In genomic region chr15:69955240-69955894, GRCh38 we compare ENCODE assay signal across 22 cellular contexts.
A peak's percentile ranks its signal among the peaks of the same experiment; 100 is the strongest.
DNase-seq lines count a peak whose midpoint lies in the region; ATAC-seq and TF ChIP-seq lines count a peak whose summit lies in the region.
"Had no signal": no experiment of that assay in that cellular context is flagged by ENCODE, and none has a peak within 500 bp of the region (broad histone marks: within the 10 kb centered on the region; RNA-seq: fewer than 3 reads in every experiment).

No MANE protein-coding gene starts in this region.

- H3K4me1 ChIP-seq in OCI-LY3 (ENCODE audit: low read length) (peaks cover 8% of the 10 kb centered on the region), endodermal cell (ENCODE audit: control insufficient read depth, insufficient read depth, low read length) (no peaks in the 10 kb centered on the region), neutrophil (ENCODE audit: control insufficient read depth in 1 of 2, insufficient read depth in 1 of 2, low read depth in 1 of 2, low read length in 1 of 2) (peaks cover 41 to 46% of the 10 kb centered on the region in 2 experiments), SJCRH30 (no peaks in the 10 kb centered on the region)
- H3K4me1 ChIP-seq: BLaER1, HAP-1 had no signal

- H3K27me3 Mint-ChIP-seq in endodermal cell (ENCODE audit: insufficient read depth): no peaks in the 10 kb centered on the region

- no peaks in the 10 kb centered on the region for H3K36me3 Mint-ChIP-seq in endodermal cell (ENCODE audit: low read depth)
- H3K36me3 Mint-ChIP-seq: CD8-positive, alpha-beta T cell had no signal

- WGBS in endodermal cell (ENCODE audit: insufficient coverage in 1 of 2, insufficient read length in 1 of 2), 2 experiments: 87 to 93% methylated on average over 2 to 9 of the region's 9 CpGs

- peaks cover 34% of the 10 kb centered on the region for H3K27me3 ChIP-seq in OCI-LY3 (ENCODE audit: low read depth, low read length)
- H3K27me3 ChIP-seq in endodermal cell (ENCODE audit: control insufficient read depth, insufficient read depth, low read length, poor library complexity, severe bottlenecking): no peaks in the 10 kb centered on the region
- H3K27me3 ChIP-seq in neutrophil: no peaks in the 10 kb centered on the region
- no peaks in the 10 kb centered on the region for H3K27me3 ChIP-seq in SJCRH30
- H3K27me3 ChIP-seq: BLaER1 had no signal

- DNase-seq in endodermal cell (no peak), GF-D8 (lab: John Stamatoyannopoulos, UW) (no peak), SJCRH30 (no peak)
- DNase-seq: CD8-positive, alpha-beta T cell; DMS153; GM23248; Karpas-422; NCI-H1694 treated with DMSO at 0.1 percent for 48 hours; NCI-H2081 treated with DMSO at 0.1 percent for 48 hours; NCI-H446 treated with DMSO at 0.1 percent for 48 hours; NCI-H526 treated with DMSO at 0.1 percent for 48 hours; PC-9; SHP77 treated with DMSO at 0.1 percent for 48 hours; SK-N-SH had no signal

- H3K9ac ChIP-seq in OCI-LY3 (ENCODE audit: low read length): no peak overlapping the region
- no peak overlapping the region for H3K9ac ChIP-seq in endodermal cell (ENCODE audit: extremely low read depth, low read length, poor library complexity, severe bottlenecking)
- H3K9ac ChIP-seq: BLaER1, GM23248, SK-N-SH had no signal

- TF ChIP-seq CTCF in GM12872 (IDR thresholded peaks at IDR 0.05; ENCODE audit: insufficient read depth, low read depth, low read length) (0 out of 3 replicates have a peak, but pooled peaks have one; percentile 6), OCI-LY3 (IDR thresholded peaks at IDR 0.05; ENCODE audit: low read depth, low read length) (peak; percentile 19), endodermal cell (conservative IDR thresholded peaks at IDR 0.05) (no peak), neutrophil (IDR thresholded peaks at IDR 0.05) (no peak)

- no peaks in the 10 kb centered on the region for H3K79me2 ChIP-seq in OCI-LY3 (ENCODE audit: low read length)

- H3K27ac ChIP-seq in OCI-LY3 (ENCODE audit: low read length): no peak overlapping the region
- H3K27ac ChIP-seq in endodermal cell (ENCODE audit: low read depth, low read length): no peak overlapping the region
- H3K27ac ChIP-seq in neutrophil: peak overlapping the region; percentile 92
- H3K27ac ChIP-seq in SJCRH30: no peak overlapping the region
- H3K27ac ChIP-seq: BLaER1, GM23248, PC-9, RWPE1 had no signal

- no peak overlapping the region for H2AFZ ChIP-seq in OCI-LY3 (ENCODE audit: low read depth, low read length)
- H2AFZ ChIP-seq: GM23248, PC-9 had no signal

- H3K9me3 Mint-ChIP-seq in endodermal cell: no peaks in the 10 kb centered on the region
- H3K9me3 Mint-ChIP-seq: CD8-positive, alpha-beta T cell had no signal

- H3K4me3 Mint-ChIP-seq in endodermal cell: no peak overlapping the region
- H3K4me3 Mint-ChIP-seq: CD8-positive, alpha-beta T cell had no signal

- ATAC-seq in HG02870 (IDR thresholded peaks at IDR 0.05; ENCODE audit: unreplicated experiment): no peak
- ATAC-seq in HG03196 (IDR thresholded peaks at IDR 0.05; ENCODE audit: unreplicated experiment): no peak
- ATAC-seq: CD8-positive, alpha-beta T cell had no signal

- peaks cover 2% of the 10 kb centered on the region for H3K4me1 Mint-ChIP-seq in endodermal cell

- peak overlapping the region; percentile 4 for H3K27ac Mint-ChIP-seq in endodermal cell
- H3K27ac Mint-ChIP-seq: CD8-positive, alpha-beta T cell had no signal

- H3K4me2 ChIP-seq in OCI-LY3 (ENCODE audit: low read length): no peak overlapping the region
- H3K4me2 ChIP-seq: BLaER1, PC-9, SK-N-SH had no signal

- no peak overlapping the region for H3K4me3 ChIP-seq in OCI-LY3 (ENCODE audit: low read length)
- no peak overlapping the region for H3K4me3 ChIP-seq in endodermal cell (ENCODE audit: low read length)
- H3K4me3 ChIP-seq in neutrophil (ENCODE audit: low read depth in 1 of 2, low read length in 1 of 2): no peak overlapping the region
- H3K4me3 ChIP-seq in SJCRH30: no peak overlapping the region
- H3K4me3 ChIP-seq: BLaER1, GM23248, HAP-1, PC-9 had no signal

- no peaks in the 10 kb centered on the region for H3K36me3 ChIP-seq in OCI-LY3 (replicated peaks; ENCODE audit: low read depth, low read length)
- no peaks in the 10 kb centered on the region for H3K36me3 ChIP-seq in endodermal cell (ENCODE audit: control insufficient read depth, insufficient read depth, low read length)
- no peaks in the 10 kb centered on the region for H3K36me3 ChIP-seq in neutrophil
- H3K36me3 ChIP-seq in SJCRH30: no peaks in the 10 kb centered on the region
- H3K36me3 ChIP-seq: BLaER1, HAP-1 had no signal

- H3K9me3 ChIP-seq in OCI-LY3 (ENCODE audit: insufficient read depth, low read length): no peaks in the 10 kb centered on the region
- H3K9me3 ChIP-seq in endodermal cell (ENCODE audit: control insufficient read depth, low read length): no peaks in the 10 kb centered on the region
- no peaks in the 10 kb centered on the region for H3K9me3 ChIP-seq in neutrophil
- 0 out of 2 replicates have a peak, but pooled peaks cover 4% of the 10 kb centered on the region for H3K9me3 ChIP-seq in SJCRH30 (replicated peaks)
- H3K9me3 ChIP-seq: BLaER1, HAP-1, SK-N-SH had no signal

- H4K20me1 ChIP-seq in OCI-LY3 (ENCODE audit: insufficient read depth, low read length): no peaks in the 10 kb centered on the region
- H4K20me1 ChIP-seq: BLaER1 had no signal

Comparison
In these comparisons a context has a peak if more than half of its experiments do, and no peak if none do; other contexts are left out.
1. CTCF ChIP-seq: peak in GM12872 (single experiment) and OCI-LY3 (single experiment); none in endodermal cell (single experiment) and neutrophil (single experiment).